Comparison of ENCODE assay signal across 11 cellular contexts in genomic region chr6:73774311-73774766, GRCh38.
DNase-seq lines count a peak whose midpoint lies in the region; ATAC-seq and TF ChIP-seq lines count a peak whose summit lies in the region.
"Had no signal": no experiment of that assay in that cellular context is flagged by ENCODE, and none has a peak within 500 bp of the region (broad histone marks: within the 10 kb centered on the region; RNA-seq: fewer than 3 reads in every experiment).

No MANE protein-coding gene starts in this region.

- no peak for TF ChIP-seq CTCF in brain microvascular endothelial cell (IDR thresholded peaks at IDR 0.05; ENCODE audit: low read depth, low read length, missing control alignments)
- no peak for TF ChIP-seq CTCF in nephron (IDR thresholded peaks at IDR 0.05; ENCODE audit: unreplicated experiment in 3 of 3)

- H3K27ac Mint-ChIP-seq in nephron, result peak overlapping the region; percentile 30 to 61 (median 45)

- no peaks in the 10 kb centered on the region for H3K27me3 Mint-ChIP-seq in nephron (ENCODE audit: low read depth)

- H3K4me1 Mint-ChIP-seq in nephron, result no peaks in the 10 kb centered on the region

- DNase-seq in ELR (ENCODE audit: low read depth), result peak; percentile 94
- DNase-seq in brain microvascular endothelial cell, result peak; percentile 99
- DNase-seq in MV-4-11 (lab: John Stamatoyannopoulos, UW), result no peak
- no peak for DNase-seq in NCI-H187 (lab: John Stamatoyannopoulos, UW)
- DNase-seq in NCI-H2227 (lab: John Stamatoyannopoulos, UW; ENCODE audit: unreplicated experiment), result no peak
- DNase-seq: activated effector memory CD4-positive, alpha-beta T cell treated with anti-CD3 and anti-CD28 coated beads, Interleukin-2, amount 50 U/mL, for 16 hours; NCI-H1436 had no signal

- peaks cover 15% of the 10 kb centered on the region for H3K9me3 Mint-ChIP-seq in nephron

- H3K36me3 Mint-ChIP-seq in nephron (ENCODE audit: low read depth), result no peaks in the 10 kb centered on the region

- H3K27me3 ChIP-seq in brain microvascular endothelial cell (replicated peaks), result no peaks in the 10 kb centered on the region

- in situ Hi-C loops in brain microvascular endothelial cell (cut with HindIII; ENCODE audit: low pct_ligation_motif_present, low sequenced_read_pairs), result no loop called here

- peak; percentile 71 for ATAC-seq in HG03378 (IDR thresholded peaks at IDR 0.05; ENCODE audit: unreplicated experiment)
- no peak for ATAC-seq in HG02852 (IDR thresholded peaks at IDR 0.05; ENCODE audit: unreplicated experiment)
- ATAC-seq: mucosa of descending colon had no signal

- H3K4me3 Mint-ChIP-seq in nephron, result no peak overlapping the region

- H3K27ac ChIP-seq in brain microvascular endothelial cell, result peak overlapping the region; percentile 92

- no peaks in the 10 kb centered on the region for H3K36me3 ChIP-seq in brain microvascular endothelial cell (replicated peaks)

- H3K4me3 ChIP-seq in brain microvascular endothelial cell (ENCODE audit: low read depth, low read length), result no peak overlapping the region
- H3K4me3 ChIP-seq: mucosa of descending colon had no signal

Comparison
In these comparisons a context has a peak if more than half of its experiments do, and no peak if none do; other contexts are left out.
1. DNase-seq: peak in ELR (single experiment) and brain microvascular endothelial cell (single experiment); none in MV-4-11 (single experiment), NCI-H187 (0 of 2) and NCI-H2227 (single experiment).